ENCODE assay signal across 13 cellular contexts in the genomic region with DNA sequence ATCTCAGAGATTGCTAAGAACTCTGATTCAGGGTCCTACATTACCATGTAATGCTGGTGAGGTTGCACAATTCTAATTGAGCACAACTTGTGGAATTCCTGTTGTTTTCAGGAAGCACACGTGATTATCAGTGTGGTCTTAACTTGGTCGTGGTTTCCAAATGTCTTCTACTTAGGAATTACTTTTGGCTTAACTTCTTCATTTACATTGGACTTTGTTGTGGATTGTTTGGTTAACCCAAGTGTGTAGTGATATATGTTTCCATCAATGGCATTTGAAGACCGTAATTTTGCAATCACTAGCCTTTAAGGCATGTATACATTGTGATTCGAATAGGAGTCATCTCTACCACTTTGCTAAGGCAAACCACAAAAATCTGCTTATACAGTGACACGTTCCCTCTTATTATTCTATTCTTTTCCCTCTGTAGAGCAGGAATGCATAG.
A peak's percentile ranks its signal among the peaks of the same experiment; 100 is the strongest.
DNase-seq lines count a peak whose midpoint lies in the region; FAIRE-seq and TF ChIP-seq lines count a peak whose summit lies in the region.
"Had no signal": no experiment of that assay in that cellular context is flagged by ENCODE, and none has a peak within 500 bp of the region (broad histone marks: within the 10 kb centered on the region; RNA-seq: fewer than 3 reads in every experiment).

No MANE protein-coding gene starts in this region.

- peak overlapping the region; percentile 96 for H3K27ac Mint-ChIP-seq in astrocyte (ENCODE audit: unreplicated experiment)
- H3K27ac Mint-ChIP-seq: activated T-cell treated with anti-CD3 and anti-CD28 coated beads, Interleukin-2, amount 50 U/mL, for 24 hours; stimulated activated effector memory CD8-positive, alpha-beta T cell treated with anti-CD3 and anti-CD28 coated beads, Interleukin-12 subunit alpha, Interleukin-12 subunit beta, amount 100 ng/mL, for 72 hours had no signal

- H3K79me2 ChIP-seq in astrocyte (ENCODE audit: insufficient read depth, low read length) = no peaks in the 10 kb centered on the region

- H3K4me1 ChIP-seq in astrocyte (ENCODE audit: insufficient read depth, low read length) = peaks cover 52% of the 10 kb centered on the region

- H4K20me1 ChIP-seq in astrocyte (ENCODE audit: insufficient read depth, low read length) = no peaks in the 10 kb centered on the region

- H3K36me3 Mint-ChIP-seq in astrocyte (ENCODE audit: low read depth, unreplicated experiment) = no peaks in the 10 kb centered on the region
- H3K36me3 Mint-ChIP-seq: stimulated activated effector memory CD8-positive, alpha-beta T cell treated with anti-CD3 and anti-CD28 coated beads, Interleukin-12 subunit alpha, Interleukin-12 subunit beta, amount 100 ng/mL, for 72 hours had no signal

- no peaks in the 10 kb centered on the region for H3K27me3 Mint-ChIP-seq in astrocyte (ENCODE audit: low read depth, unreplicated experiment)

- no peaks in the 10 kb centered on the region for H3K9me3 ChIP-seq in astrocyte (ENCODE audit: insufficient read depth, low read depth, low read length)

- peak; percentile 16 for DNase-seq in Caki2 (ENCODE audit: low read depth)
- peak; percentile 55 for DNase-seq in M059J (ENCODE audit: low read depth)
- DNase-seq in astrocyte (ENCODE audit: low read depth) = peak; percentile 93
- DNase-seq in kidney tubule cell (ENCODE audit: low spot score) = peak; percentile 85
- no peak for DNase-seq in cardiac septum (ENCODE audit: low spot score)
- no peak for DNase-seq in HuH-7 (ENCODE audit: low spot score)
- no peak for DNase-seq in SIG-M5 (lab: John Stamatoyannopoulos, UW)
- DNase-seq in NCI-H748 (lab: John Stamatoyannopoulos, UW; ENCODE audit: unreplicated experiment) = no peak
- DNase-seq: activated T-cell treated with anti-CD3 and anti-CD28 coated beads, Interleukin-2, amount 50 U/mL, for 24 hours; caudate nucleus; WERI-Rb-1 had no signal

- H3K36me3 ChIP-seq in astrocyte (ENCODE audit: insufficient read depth, low read length) = no peaks in the 10 kb centered on the region
- H3K36me3 ChIP-seq: WERI-Rb-1 had no signal

- H2AFZ ChIP-seq in astrocyte (ENCODE audit: low read depth, low read length) = no peak overlapping the region

- intact Hi-C loops in cardiac septum (cut with DNase I) = no loop called here

- H3K4me2 ChIP-seq in astrocyte (ENCODE audit: low read length) = peak overlapping the region; percentile 63

- H3K27ac ChIP-seq in astrocyte (ENCODE audit: low read depth, low read length) = peak overlapping the region; percentile 86
- H3K27ac ChIP-seq: WERI-Rb-1 had no signal

- peak overlapping the region; percentile 5 for H3K4me3 ChIP-seq in astrocyte (ENCODE audit: insufficient read depth, low read depth, low read length)

- H3K9ac ChIP-seq in astrocyte (ENCODE audit: low read length) = peak overlapping the region; percentile 33

- no peaks in the 10 kb centered on the region for H3K27me3 ChIP-seq in astrocyte (ENCODE audit: insufficient read depth, low read length)

- TF ChIP-seq CTCF in astrocyte (IDR thresholded peaks at IDR 0.05; ENCODE audit: insufficient read depth, low read depth, low read length) = no peak

- peaks cover 72% of the 10 kb centered on the region for H3K4me1 Mint-ChIP-seq in astrocyte (ENCODE audit: low read depth, unreplicated experiment)

- peak; percentile 100 for FAIRE-seq in astrocyte (lab: Jason Lieb, UNC)
- FAIRE-seq: frontal cortex had no signal

- in situ Hi-C loops in Caki2 (cut with HindIII; ENCODE audit: low pct_unique_long_range_greater_than_20kb, low sequenced_read_pairs) = no loop called here

- no peaks in the 10 kb centered on the region for H3K9me3 Mint-ChIP-seq in astrocyte (ENCODE audit: unreplicated experiment)
- H3K9me3 Mint-ChIP-seq: activated T-cell treated with anti-CD3 and anti-CD28 coated beads, Interleukin-2, amount 50 U/mL, for 24 hours; stimulated activated effector memory CD8-positive, alpha-beta T cell treated with anti-CD3 and anti-CD28 coated beads, Interleukin-12 subunit alpha, Interleukin-12 subunit beta, amount 100 ng/mL, for 72 hours had no signal

- no peak overlapping the region for H3K4me3 Mint-ChIP-seq in astrocyte (ENCODE audit: unreplicated experiment)
- H3K4me3 Mint-ChIP-seq: activated T-cell treated with anti-CD3 and anti-CD28 coated beads, Interleukin-2, amount 50 U/mL, for 24 hours; stimulated activated effector memory CD8-positive, alpha-beta T cell treated with anti-CD3 and anti-CD28 coated beads, Interleukin-12 subunit alpha, Interleukin-12 subunit beta, amount 100 ng/mL, for 72 hours had no signal

Comparison
In these comparisons a context has a peak if more than half of its experiments do, and no peak if none do; other contexts are left out.
1. DNase-seq: peak in Caki2 (single experiment), M059J (single experiment), astrocyte (single experiment) and kidney tubule cell (single experiment); none in cardiac septum (single experiment), HuH-7 (single experiment), SIG-M5 (single experiment) and NCI-H748 (single experiment).